In the genomic region with DNA sequence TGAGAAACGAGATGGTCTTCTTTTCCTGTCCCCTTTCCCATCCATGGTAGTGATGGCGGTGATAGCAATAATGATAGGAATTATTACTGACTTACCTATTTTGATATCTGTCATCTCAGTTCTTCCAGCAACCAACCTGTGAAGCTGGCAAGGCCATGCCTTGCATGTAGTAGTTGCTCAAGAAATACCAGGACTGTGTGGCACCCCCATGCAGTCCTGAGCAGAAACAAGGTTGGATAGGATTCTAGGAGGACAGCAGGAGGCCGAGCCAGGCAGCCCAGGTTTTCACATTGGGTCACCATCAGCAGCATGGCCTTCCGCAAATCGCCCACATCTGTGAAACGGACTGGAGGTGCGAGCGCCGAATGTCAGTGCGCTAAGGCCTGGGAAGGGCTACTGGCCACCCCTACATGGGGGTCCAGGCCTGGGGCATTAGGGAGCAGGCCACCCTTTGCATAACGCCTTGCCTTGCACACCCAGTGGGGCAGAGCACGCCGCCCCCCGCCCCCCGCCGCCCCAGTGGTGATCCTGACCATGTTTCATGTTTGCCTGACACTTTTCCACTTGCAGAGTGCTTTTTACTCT, we compare ENCODE assay signal across 8 cellular contexts. TPM values are rescaled to one million over a fixed set of nuclear protein-coding genes. Genes with fewer than 3 reads are reported as not detected.
DNase-seq lines count a peak whose midpoint lies in the region; ATAC-seq and TF ChIP-seq lines count a peak whose summit lies in the region.

No MANE protein-coding gene starts in this region.

- peaks cover 57% of the 10 kb centered on the region for H3K36me3 Mint-ChIP-seq in activated CD8-positive, alpha-beta memory T cell treated with anti-CD3 and anti-CD28 coated beads, Interleukin-2, amount 10 ng/mL, durations not matched to agents 7 days and 5 days

- H3K4me3 Mint-ChIP-seq in activated CD8-positive, alpha-beta memory T cell treated with anti-CD3 and anti-CD28 coated beads, Interleukin-2, amount 10 ng/mL, durations not matched to agents 7 days and 5 days: peak overlapping the region; percentile 99

- H3K4me1 Mint-ChIP-seq in activated CD8-positive, alpha-beta memory T cell treated with anti-CD3 and anti-CD28 coated beads, Interleukin-2, amount 10 ng/mL, durations not matched to agents 7 days and 5 days: peaks cover 79% of the 10 kb centered on the region

- no peak for DNase-seq in activated CD8-positive, alpha-beta memory T cell treated with anti-CD3 and anti-CD28 coated beads, Interleukin-2, amount 10 ng/mL, durations not matched to agents 7 days and 5 days
- no peak for DNase-seq in activated CD8-positive, alpha-beta memory T cell treated with anti-CD3 and anti-CD28 coated beads for 24 hours
- DNase-seq in ascending aorta (ENCODE audit: low spot score in 2 of 2) (peak in 1 of 2 donors; percentile 7), mucosa of descending colon (peak in 2 of 3 donors; percentile 40 to 65), tibial artery (peak in 1 of 2 donors; percentile 54), MG63 (no peak), NCI-H1694 (lab: John Stamatoyannopoulos, UW) (no peak), NCI-H2227 (lab: John Stamatoyannopoulos, UW; ENCODE audit: unreplicated experiment) (no peak)

- H3K9me3 Mint-ChIP-seq in activated CD8-positive, alpha-beta memory T cell treated with anti-CD3 and anti-CD28 coated beads, Interleukin-2, amount 10 ng/mL, durations not matched to agents 7 days and 5 days (ENCODE audit: low read depth): no peaks in the 10 kb centered on the region

- peak overlapping the region; percentile 98 for H3K27ac Mint-ChIP-seq in activated CD8-positive, alpha-beta memory T cell treated with anti-CD3 and anti-CD28 coated beads, Interleukin-2, amount 10 ng/mL, durations not matched to agents 7 days and 5 days

- CTCF ChIA-PET in activated CD8-positive, alpha-beta memory T cell treated with anti-CD3 and anti-CD28 coated beads, Interleukin-2, amount 10 ng/mL, durations not matched to agents 7 days and 5 days (lab: Charles Lee): interaction anchor here (1.2 to 9.3 kb wide), 9 partner anchors 10 to 128 kb away, joined by 3 to 137 read pairs (median 8); partner anchors contain the start of genes ANKRD13D and POLD4

- H3K36me3 ChIP-seq in ascending aorta: no peaks in the 10 kb centered on the region
- H3K36me3 ChIP-seq in mucosa of descending colon (ENCODE audit: low read depth): no peaks in the 10 kb centered on the region
- H3K36me3 ChIP-seq in tibial artery: peaks cover 0 to 13% (median 0%) of the 10 kb centered on the region in 3 donors
- peaks cover 11% of the 10 kb centered on the region for H3K36me3 ChIP-seq in MG63

- H3K4me3 ChIP-seq in ascending aorta (peak overlapping the region; percentile 12 to 99), mucosa of descending colon (no peak overlapping the region), tibial artery (peak overlapping the region; percentile 25 to 88), MG63 (no peak overlapping the region)

- no peak for ATAC-seq in activated CD8-positive, alpha-beta memory T cell treated with anti-CD3 and anti-CD28 coated beads, Interleukin-2, amount 10 ng/mL, durations not matched to agents 7 days and 5 days
- no peak for ATAC-seq in mucosa of descending colon

- TF ChIP-seq CTCF in ascending aorta (IDR thresholded peaks at IDR 0.05): no peak
- no peak for TF ChIP-seq CTCF in mucosa of descending colon (IDR thresholded peaks at IDR 0.05)
- TF ChIP-seq CTCF in tibial artery (IDR thresholded peaks at IDR 0.05): no peak

- no peaks in the 10 kb centered on the region for H3K27me3 Mint-ChIP-seq in activated CD8-positive, alpha-beta memory T cell treated with anti-CD3 and anti-CD28 coated beads, Interleukin-2, amount 10 ng/mL, durations not matched to agents 7 days and 5 days

- H3K27me3 ChIP-seq in ascending aorta: no peaks in the 10 kb centered on the region
- no peaks in the 10 kb centered on the region for H3K27me3 ChIP-seq in tibial artery
- H3K27me3 ChIP-seq in MG63: no peaks in the 10 kb centered on the region

- H3K4me1 ChIP-seq in ascending aorta (peaks cover 56 to 59% of the 10 kb centered on the region in 2 donors), mucosa of descending colon (ENCODE audit: low read depth) (peaks cover 66% of the 10 kb centered on the region), tibial artery (peaks cover 0 to 74% (median 72%) of the 10 kb centered on the region in 4 donors)

- H3K9me3 ChIP-seq in ascending aorta (no peaks in the 10 kb centered on the region), mucosa of descending colon (no peaks in the 10 kb centered on the region), tibial artery (no peaks in the 10 kb centered on the region), MG63 (no peaks in the 10 kb centered on the region)

- intact Hi-C loops in ascending aorta (cut with DNase I) (loop anchor here (5.0 kb wide), 1 partner anchor 239 kb away; the partner anchor contains the start of genes CDK2AP2 and PITPNM1), mucosa of descending colon (cut with DNase I, micrococcal nuclease) (loop anchor here in 1 of 2 donors (5.0 kb wide), 1 partner anchor 49 kb away; no protein-coding TSS in a partner anchor), tibial artery (cut with DNase I; ENCODE audit: low total_unique reads) (loop anchor here (10.0 kb wide), 1 partner anchor 106 kb away; the partner anchor contains the start of gene CLCF1)

- H3K27ac ChIP-seq in ascending aorta: peak overlapping the region; percentile 72 to 85
- H3K27ac ChIP-seq in tibial artery: peak overlapping the region; percentile 90 to 93

RNA-seq across cellular contexts. Expression of gene GRK2, which starts 2.5 kb away (rescaled TPM):
- total RNA-seq in activated CD8-positive, alpha-beta memory T cell treated with anti-CD3 and anti-CD28 coated beads, Interleukin-2, amount 10 ng/mL, durations not matched to agents 7 days and 5 days: 100 to 1,000 TPM; 366 to 402 TPM
- total RNA-seq in ascending aorta (65.3 TPM), mucosa of descending colon (100 to 1,000 TPM in 2 of 3 donors, 10 to 100 TPM in 1; 86.8 to 114 (median 106) TPM)
- 24.2 and 31.8 TPM in 2 replicates for total RNA-seq in MG63 (2014; rRNA removed; shearing (Covaris generic); ENCODE audit: low replicate concordance)

RNA-seq across cellular contexts. Expression of gene ANKRD13D, which starts 20.3 kb away (rescaled TPM):
- 100 to 1,000 TPM; 148 to 172 TPM for total RNA-seq in activated CD8-positive, alpha-beta memory T cell treated with anti-CD3 and anti-CD28 coated beads, Interleukin-2, amount 10 ng/mL, durations not matched to agents 7 days and 5 days
- total RNA-seq in ascending aorta (54.7 TPM), mucosa of descending colon (10 to 100 TPM; 20.0 to 46.3 (median 26.7) TPM)
- total RNA-seq in MG63 (2014; rRNA removed; shearing (Covaris generic); ENCODE audit: low replicate concordance): 17.2 and 25.8 TPM in 2 replicates

RNA-seq across cellular contexts. Expression of gene SSH3, which starts 34.6 kb away (rescaled TPM):
- 10 to 100 TPM; 10.7 to 26.4 TPM for total RNA-seq in activated CD8-positive, alpha-beta memory T cell treated with anti-CD3 and anti-CD28 coated beads, Interleukin-2, amount 10 ng/mL, durations not matched to agents 7 days and 5 days
- total RNA-seq in ascending aorta (30.9 TPM), mucosa of descending colon (10 to 100 TPM; 55.8 to 87.0 (median 57.6) TPM)
- total RNA-seq in MG63 (2014; rRNA removed; shearing (Covaris generic); ENCODE audit: low replicate concordance): 3.8 and 5.1 TPM in 2 replicates

Comparison
In these comparisons a context has a peak if more than half of its experiments do, and no peak if none do; other contexts are left out.
1. DNase-seq: peak in mucosa of descending colon (2 of 3); none in activated CD8-positive, alpha-beta memory T cell treated with anti-CD3 and anti-CD28 coated beads, Interleukin-2, amount 10 ng/mL, durations not matched to agents 7 days and 5 days (single experiment), activated CD8-positive, alpha-beta memory T cell treated with anti-CD3 and anti-CD28 coated beads for 24 hours (single experiment), MG63 (single experiment), NCI-H1694 (single experiment) and NCI-H2227 (single experiment).
2. H3K4me3 ChIP-seq: peak in ascending aorta (2 of 2) and tibial artery (2 of 2); none in mucosa of descending colon (single experiment) and MG63 (single experiment).